ENCODE assay signal across 9 cellular contexts in the genomic region with DNA sequence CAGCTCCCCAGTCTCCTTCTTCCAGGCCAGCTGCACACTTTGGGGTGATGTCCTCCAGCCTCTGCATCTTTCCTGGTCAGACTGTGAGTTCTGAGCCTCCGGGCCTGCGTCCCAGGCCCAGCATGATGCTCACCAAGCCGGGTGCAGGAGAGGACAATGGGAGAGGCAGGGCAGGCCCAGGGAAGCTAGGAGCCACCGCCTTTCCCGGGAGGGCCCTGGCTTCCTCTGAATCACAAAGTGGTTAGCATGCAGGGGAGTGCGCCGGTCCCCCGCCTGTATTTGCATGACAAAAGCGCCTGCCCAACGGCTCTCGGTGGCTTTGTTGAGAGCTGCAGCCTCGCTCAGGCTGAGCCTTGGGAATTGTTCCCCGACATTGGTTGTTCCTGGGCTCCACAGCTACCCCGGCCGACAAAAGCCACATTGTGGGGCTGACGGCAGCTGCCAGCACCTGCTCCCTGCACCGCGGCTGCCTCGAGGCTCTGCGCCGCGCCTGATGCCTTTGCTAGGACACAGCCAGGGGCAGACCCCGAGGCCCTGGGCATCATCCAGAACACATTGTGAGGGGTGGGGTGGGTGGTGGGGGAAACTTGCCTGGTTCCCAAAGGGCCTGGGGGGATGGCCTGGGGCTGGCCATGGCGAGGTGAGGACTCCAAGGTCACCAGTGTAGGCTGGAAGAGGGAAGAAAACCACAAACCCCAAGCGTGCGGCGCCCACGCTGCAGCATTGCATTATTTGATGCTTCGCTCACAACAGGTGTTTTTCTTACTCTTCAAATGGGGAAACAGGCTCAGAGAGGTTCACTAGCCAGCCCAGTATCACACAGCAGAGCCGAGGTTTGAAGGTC. TPM values are rescaled to one million over a fixed set of nuclear protein-coding genes. Genes with fewer than 3 reads are reported as not detected.
DNase-seq lines count a peak whose midpoint lies in the region; ATAC-seq, FAIRE-seq and TF ChIP-seq lines count a peak whose summit lies in the region.
"Had no signal": no experiment of that assay in that cellular context is flagged by ENCODE, and none has a peak within 500 bp of the region (broad histone marks: within the 10 kb centered on the region; RNA-seq: fewer than 3 reads in every experiment).

No MANE protein-coding gene starts in this region.

- dilution Hi-C loops in keratinocyte (cut with MboI; ENCODE audit: extremely low pct_ligation_motif_present, low sequenced_read_pairs) = no loop called here

- H3K9me1 ChIP-seq in keratinocyte (ENCODE audit: control insufficient read depth, extremely low read depth, insufficient read depth, low read length) = no peaks in the 10 kb centered on the region

- peak overlapping the region; percentile 59 for H3K4me2 ChIP-seq in keratinocyte (ENCODE audit: control insufficient read depth, extremely low read depth, insufficient read depth, low read depth, low read length)

- BruUV-seq in Calu3 (replicated peaks; lab: Mats Ljungman, UMichigan) = no TSS peak

- intact Hi-C loops in Calu3 (cut with micrococcal nuclease; ENCODE audit: unreplicated experiment) = no loop called here

- H3K27me3 Mint-ChIP-seq in activated T-cell treated with anti-CD3 and anti-CD28 coated beads, Interleukin-2, amount 50 U/mL, for 4 hours (ENCODE audit: low read depth) = peaks cover 5% of the 10 kb centered on the region
- H3K27me3 Mint-ChIP-seq in Calu3 (ENCODE audit: unreplicated experiment) = no peaks in the 10 kb centered on the region
- no peaks in the 10 kb centered on the region for H3K27me3 Mint-ChIP-seq in activated T-helper 17 cell treated with anti-CD3 and anti-CD28 coated beads, Interleukin-2, amount 50 U/mL, for 72 hours

- no peaks in the 10 kb centered on the region for H3K36me3 Mint-ChIP-seq in activated T-cell treated with anti-CD3 and anti-CD28 coated beads, Interleukin-2, amount 50 U/mL, for 4 hours (ENCODE audit: insufficient read depth)
- no peaks in the 10 kb centered on the region for H3K36me3 Mint-ChIP-seq in Calu3 (ENCODE audit: insufficient read depth, unreplicated experiment)
- H3K36me3 Mint-ChIP-seq in activated T-helper 17 cell treated with anti-CD3 and anti-CD28 coated beads, Interleukin-2, amount 50 U/mL, for 72 hours (ENCODE audit: low read depth) = no peaks in the 10 kb centered on the region

- H3K4me1 ChIP-seq in keratinocyte (ENCODE audit: control insufficient read depth, extremely low read depth, insufficient read depth, low read length) = peaks cover 6% of the 10 kb centered on the region

- no peak overlapping the region for H3K27ac ChIP-seq in keratinocyte (ENCODE audit: control insufficient read depth, insufficient read depth, low read length)

- ATAC-seq in activated T-cell treated with anti-CD3 and anti-CD28 coated beads, Interleukin-2, amount 50 U/mL, for 4 hours = no peak
- no peak for ATAC-seq in activated T-helper 17 cell treated with anti-CD3 and anti-CD28 coated beads, Interleukin-2, amount 50 U/mL, for 72 hours (replicated peaks)
- no peak for ATAC-seq in HG03442 (IDR thresholded peaks at IDR 0.05; ENCODE audit: unreplicated experiment)

- H3K36me3 ChIP-seq in keratinocyte (ENCODE audit: control insufficient read depth in 2 of 2, extremely low read depth in 1 of 2, insufficient read depth in 2 of 2, low read length in 2 of 2) = no peaks in the 10 kb centered on the region
- H3K36me3 ChIP-seq: thyroid gland had no signal

- no peak overlapping the region for H2AFZ ChIP-seq in keratinocyte (ENCODE audit: control insufficient read depth, low read length)

- no peaks in the 10 kb centered on the region for H4K20me1 ChIP-seq in keratinocyte (ENCODE audit: control insufficient read depth, extremely low read depth, insufficient read depth, low read length)

- H3K79me2 ChIP-seq in keratinocyte (ENCODE audit: control insufficient read depth, insufficient read depth, low read length) = no peaks in the 10 kb centered on the region

- CTCF ChIA-PET in Calu3 (lab: Charles Lee) = no interaction called here

- TF ChIP-seq CTCF in keratinocyte (optimal IDR thresholded peaks at IDR 0.05 in 1 of 3, IDR thresholded peaks at IDR 0.05 in 1 of 3, conservative IDR thresholded peaks at IDR 0.05 in 1 of 3; ENCODE audit: extremely low read depth in 1 of 3, insufficient read depth in 2 of 3, low read length in 3 of 3) (no peak), Calu3 (IDR thresholded peaks at IDR 0.05; ENCODE audit: unreplicated experiment) (no peak)

- H3K27ac Mint-ChIP-seq in Calu3 (ENCODE audit: unreplicated experiment) = no peak overlapping the region
- no peak overlapping the region for H3K27ac Mint-ChIP-seq in activated T-helper 17 cell treated with anti-CD3 and anti-CD28 coated beads, Interleukin-2, amount 50 U/mL, for 72 hours

- peak; percentile 51 for FAIRE-seq in keratinocyte (lab: Jason Lieb, UNC)

- H3K27me3 ChIP-seq in keratinocyte (ENCODE audit: control insufficient read depth, extremely low read depth, insufficient read depth, low read length) = peaks cover 36% of the 10 kb centered on the region
- H3K27me3 ChIP-seq: thyroid gland had no signal

- no peak overlapping the region for H3K4me3 Mint-ChIP-seq in activated T-cell treated with anti-CD3 and anti-CD28 coated beads, Interleukin-2, amount 50 U/mL, for 4 hours
- H3K4me3 Mint-ChIP-seq in Calu3 (ENCODE audit: low read depth, unreplicated experiment) = no peak overlapping the region
- no peak overlapping the region for H3K4me3 Mint-ChIP-seq in activated T-helper 17 cell treated with anti-CD3 and anti-CD28 coated beads, Interleukin-2, amount 50 U/mL, for 72 hours

- peaks cover 23% of the 10 kb centered on the region for H3K4me1 Mint-ChIP-seq in activated T-cell treated with anti-CD3 and anti-CD28 coated beads, Interleukin-2, amount 50 U/mL, for 4 hours (ENCODE audit: low read depth)
- H3K4me1 Mint-ChIP-seq in Calu3 (ENCODE audit: low read depth, unreplicated experiment) = no peaks in the 10 kb centered on the region
- peaks cover 8% of the 10 kb centered on the region for H3K4me1 Mint-ChIP-seq in activated T-helper 17 cell treated with anti-CD3 and anti-CD28 coated beads, Interleukin-2, amount 50 U/mL, for 72 hours

- H3K9ac ChIP-seq in keratinocyte (ENCODE audit: control insufficient read depth, extremely low read depth, insufficient read depth, low read length) = no peak overlapping the region

- no peaks in the 10 kb centered on the region for H3K9me3 Mint-ChIP-seq in activated T-cell treated with anti-CD3 and anti-CD28 coated beads, Interleukin-2, amount 50 U/mL, for 4 hours
- no peaks in the 10 kb centered on the region for H3K9me3 Mint-ChIP-seq in Calu3 (ENCODE audit: low read depth, unreplicated experiment)
- H3K9me3 Mint-ChIP-seq in activated T-helper 17 cell treated with anti-CD3 and anti-CD28 coated beads, Interleukin-2, amount 50 U/mL, for 72 hours = no peaks in the 10 kb centered on the region

- no peaks in the 10 kb centered on the region for H3K9me3 ChIP-seq in keratinocyte (ENCODE audit: control insufficient read depth, low read depth, low read length)
- H3K9me3 ChIP-seq: thyroid gland had no signal

- H3K4me3 ChIP-seq in keratinocyte (ENCODE audit: control insufficient read depth in 2 of 3, extremely low read depth in 1 of 3, insufficient read depth in 2 of 3, low read depth in 1 of 3, low read length in 3 of 3) = peak overlapping the region in 1 of 3 experiments; percentile 9
- H3K4me3 ChIP-seq: thyroid gland had no signal

- peak; percentile 2 for DNase-seq in activated T-cell treated with anti-CD3 and anti-CD28 coated beads, Interleukin-2, amount 50 U/mL, for 4 hours
- no peak for DNase-seq in activated T-cell treated with anti-CD3 and anti-CD28 coated beads for 4 hours
- DNase-seq in astrocyte of the hippocampus (ENCODE audit: low read depth, low spot score) = peak; percentile 89
- no peak for DNase-seq in keratinocyte (ENCODE audit: low read depth, low spot score)
- no peak for DNase-seq in Calu3
- no peak for DNase-seq in AG08395 (ENCODE audit: low spot score)

RNA-seq across cellular contexts. Expression of a gene that starts 20.0 kb away (rescaled TPM):
- 10 to 100 TPM; 75.0 to 82.8 (median 81.8) TPM for total RNA-seq in activated T-cell treated with anti-CD3 and anti-CD28 coated beads, Interleukin-2, amount 50 U/mL, for 4 hours
- polyA plus RNA-seq in keratinocyte = 42.4 to 66.7 TPM (median 59.8 TPM) in 3 replicates
- polyA plus RNA-seq in keratinocyte (2011; ENCODE audit: low read depth) = 25.8 TPM
- polyA plus RNA-seq in keratinocyte (2011; cell fraction: cytosol; rRNA removed) = 44.4 and 68.0 TPM in 2 replicates
- polyA plus RNA-seq in keratinocyte (2011; cell fraction: nucleus; rRNA removed) = 107 and 118 TPM in 2 replicates
- 58.5 and 59.0 TPM in 2 replicates for polyA plus RNA-seq in keratinocyte (2012; ENCODE audit: low replicate concordance)
- polyA minus RNA-seq in keratinocyte = 52.2 to 63.3 TPM (median 62.0 TPM) in 3 replicates
- 49.5 TPM for polyA minus RNA-seq in keratinocyte (2011; cell fraction: cytosol; rRNA and poly(A)+ RNA removed)
- 45.8 and 58.6 TPM in 2 replicates for polyA minus RNA-seq in keratinocyte (2011; cell fraction: nucleus; rRNA and poly(A)+ RNA removed)
- total RNA-seq in Calu3 (2022) = 14.1 and 22.9 TPM in 2 replicates
- total RNA-seq in activated T-helper 17 cell treated with anti-CD3 and anti-CD28 coated beads, Interleukin-2, amount 50 U/mL, for 72 hours = 100 to 1,000 TPM; 101 to 119 TPM

Comparison
In these comparisons a context has a peak if more than half of its experiments do, and no peak if none do; other contexts are left out.
1. DNase-seq: peak in activated T-cell treated with anti-CD3 and anti-CD28 coated beads, Interleukin-2, amount 50 U/mL, for 4 hours (single experiment) and astrocyte of the hippocampus (single experiment); none in activated T-cell treated with anti-CD3 and anti-CD28 coated beads for 4 hours (single experiment), keratinocyte (single experiment), Calu3 (single experiment) and AG08395 (single experiment).